Comparison of ENCODE assay signal across 10 cellular contexts in genomic region chr5:270340-270739, GRCh38. TPM values are rescaled to one million over a fixed set of nuclear protein-coding genes. Genes with fewer than 3 reads are reported as not detected.
DNase-seq lines count a peak whose midpoint lies in the region; ATAC-seq and TF ChIP-seq lines count a peak whose summit lies in the region.
"Had no signal": no experiment of that assay in that cellular context is flagged by ENCODE, and none has a peak within 500 bp of the region (broad histone marks: within the 10 kb centered on the region; RNA-seq: fewer than 3 reads in every experiment).

No MANE protein-coding gene starts in this region.

- H3K27me3 ChIP-seq in PC-9 (ENCODE audit: insufficient read depth, low read depth) (no peaks in the 10 kb centered on the region), esophagus muscularis mucosa (no peaks in the 10 kb centered on the region), sigmoid colon (no peaks in the 10 kb centered on the region)

- H3K9me2 ChIP-seq in PC-9 (ENCODE audit: insufficient read depth): no peaks in the 10 kb centered on the region

- H3K4me3 ChIP-seq in GM12865 (ENCODE audit: low read depth, low read length) (peak overlapping the region; percentile 65), PC-9 (peak overlapping the region; percentile 60; the same call in 1 of the 2 replicates), esophagus muscularis mucosa (peak overlapping the region in 3 of 4 donors; percentile 71 to 88 (median 86)), sigmoid colon (peak overlapping the region in 1 of 4 donors; percentile 100)

- TF ChIP-seq EP300 in esophagus muscularis mucosa (IDR thresholded peaks at IDR 0.05): no peak
- no peak for TF ChIP-seq EP300 in sigmoid colon (IDR thresholded peaks at IDR 0.05)

- no peak overlapping the region for H2AFZ ChIP-seq in PC-9

- WGBS in esophagus muscularis mucosa: 66% methylated on average over 17 of the region's 17 CpGs
- WGBS in sigmoid colon, 2 donors: 67 to 91% methylated on average over 17 of the region's 17 CpGs

- peaks cover 4% of the 10 kb centered on the region; the same call in 1 of the 2 replicates for H3F3A ChIP-seq in PC-9 (ENCODE audit: insufficient read depth, low read depth)

- H3K36me3 ChIP-seq in PC-9 (ENCODE audit: low read depth) (peaks cover 19% of the 10 kb centered on the region), esophagus muscularis mucosa (peaks cover 6 to 41% (median 26%) of the 10 kb centered on the region in 4 donors), sigmoid colon (peaks cover 0 to 27% (median 4%) of the 10 kb centered on the region in 4 donors)

- TF ChIP-seq POLR2A in esophagus muscularis mucosa (IDR thresholded peaks at IDR 0.05; ENCODE audit: low read depth): no peak
- no peak for TF ChIP-seq POLR2A in sigmoid colon (IDR thresholded peaks at IDR 0.05)

- TSS peak; percentile 90 for BruUV-seq in PC-9 (replicated peaks; lab: Mats Ljungman, UMichigan)

- POLR2A ChIA-PET in PC-9 (lab: Charles Lee; ENCODE audit: unreplicated experiment): interaction anchor here (0.6 to 1.2 kb wide), 2 partner anchors 12 to 31 kb away, joined by 7 to 23 read pairs; no protein-coding TSS in a partner anchor

- H4K20me1 ChIP-seq in PC-9 (ENCODE audit: insufficient read depth): peaks cover 21% of the 10 kb centered on the region

- no peak for TF ChIP-seq CTCF in GM12865 (IDR thresholded peaks at IDR 0.05; ENCODE audit: insufficient read depth, low read depth, low read length, missing control alignments)
- no peak for TF ChIP-seq CTCF in PC-9 (conservative IDR thresholded peaks at IDR 0.05)
- no peak for TF ChIP-seq CTCF in esophagus muscularis mucosa (IDR thresholded peaks at IDR 0.05)
- TF ChIP-seq CTCF in sigmoid colon (IDR thresholded peaks at IDR 0.05): no peak

- H3K27ac ChIP-seq in PC-9 (peak overlapping the region; percentile 64), esophagus muscularis mucosa (replicated peaks in 1 of 4) (peak overlapping the region; percentile 85 to 93 (median 88)), sigmoid colon (peak overlapping the region; percentile 81 to 95 (median 90))

- DNase-seq in GM12865 (ENCODE audit: low read depth): no peak
- DNase-seq in PC-9: no peak
- no peak for DNase-seq in esophagus muscularis mucosa (ENCODE audit: extremely low spot score)
- no peak for DNase-seq in sigmoid colon
- DNase-seq in NCI-H2107 treated with DMSO at 0.1 percent for 48 hours (lab: John Stamatoyannopoulos, UW; ENCODE audit: unreplicated experiment): no peak
- DNase-seq: HCEC 1CT; stimulated activated CD4-positive, alpha-beta T cell treated with anti-CD3 and anti-CD28 coated beads, Interleukin-2, amount 100 ng/mL, for 24 hours had no signal

- H3K9me3 ChIP-seq in PC-9 (ENCODE audit: insufficient read depth, low read depth): no peaks in the 10 kb centered on the region
- H3K9me3 ChIP-seq in esophagus muscularis mucosa: no peaks in the 10 kb centered on the region
- no peaks in the 10 kb centered on the region for H3K9me3 ChIP-seq in sigmoid colon

- CTCF ChIA-PET in PC-9 (lab: Charles Lee): interaction anchor here (1.2 to 1.5 kb wide), 2 partner anchors 47 to 176 kb away, joined by 3 to 25 read pairs; no protein-coding TSS in a partner anchor

- intact Hi-C loops in PC-9 (cut with micrococcal nuclease; ENCODE audit: unreplicated experiment): no loop called here
- intact Hi-C loops in esophagus muscularis mucosa (cut with DNase I): no loop called here
- intact Hi-C loops in sigmoid colon (cut with DNase I): loop anchor here (2.0 to 10.0 kb wide), 2 partner anchors 52 to 174 kb away; partner anchors contain the start of genes CCDC127, EXOC3 and SDHA

- H3K4me2 ChIP-seq in PC-9: peak overlapping the region; percentile 76

- ATAC-seq in HG02884 (IDR thresholded peaks at IDR 0.05; ENCODE audit: unreplicated experiment): no peak
- no peak for ATAC-seq in HG03432 (IDR thresholded peaks at IDR 0.05; ENCODE audit: unreplicated experiment)
- ATAC-seq in HG02981 (IDR thresholded peaks at IDR 0.05; ENCODE audit: unreplicated experiment): no peak

- peaks cover 34% of the 10 kb centered on the region for H3K79me2 ChIP-seq in PC-9 (ENCODE audit: low read depth)

- H3K4me1 ChIP-seq in PC-9 (replicated peaks; ENCODE audit: insufficient read depth) (peaks cover 19% of the 10 kb centered on the region), esophagus muscularis mucosa (peaks cover 18 to 38% (median 32%) of the 10 kb centered on the region in 4 donors), sigmoid colon (peaks cover 0 to 24% (median 11%) of the 10 kb centered on the region in 4 donors)

RNA-seq across cellular contexts. Expression of gene PDCD6, which starts 1.1 kb away (rescaled TPM):
- 314 and 334 TPM in 2 replicates for total RNA-seq in PC-9 (2021)
- total RNA-seq in esophagus muscularis mucosa: 10 to 100 TPM; 38.6 to 66.1 (median 56.9) TPM
- 10 to 100 TPM; 47.6 to 69.1 (median 53.5) TPM for total RNA-seq in sigmoid colon
- polyA plus RNA-seq in sigmoid colon: 100 to 1,000 TPM; 174 to 231 (median 182) TPM

RNA-seq across cellular contexts. Expression of gene AHRR, which starts 51.2 kb away (rescaled TPM):
- 7.2 and 13.6 TPM in 2 replicates for total RNA-seq in PC-9 (2021)
- 1 to 10 TPM in 2 of 4 donors, under 1 TPM in 2; 0.33 to 5.5 (median 0.86) TPM for total RNA-seq in esophagus muscularis mucosa
- 1 to 10 TPM in 1 of 4 donors, under 1 TPM in 2, not detected in 1; under 0.01 to 1.4 (median 0.68) TPM for total RNA-seq in sigmoid colon
- polyA plus RNA-seq in sigmoid colon: 1 to 10 TPM in 2 of 3 donors, under 1 TPM in 1; 0.85 to 1.8 (median 1.2) TPM

RNA-seq across cellular contexts. Expression of gene SDHA, which starts 52.2 kb away (rescaled TPM):
- 347 and 443 TPM in 2 replicates for total RNA-seq in PC-9 (2021)
- total RNA-seq in esophagus muscularis mucosa: 100 to 1,000 TPM in 3 of 4 donors, 10 to 100 TPM in 1; 86.0 to 150 (median 115) TPM
- 10 to 100 TPM; 72.7 to 87.0 (median 80.2) TPM for total RNA-seq in sigmoid colon
- polyA plus RNA-seq in sigmoid colon: 100 to 1,000 TPM; 184 to 290 (median 187) TPM

RNA-seq across cellular contexts. Expression of gene CCDC127, which starts 52.4 kb away (rescaled TPM):
- 24.1 and 31.1 TPM in 2 replicates for total RNA-seq in PC-9 (2021)
- 10 to 100 TPM in 2 of 4 donors, 1 to 10 TPM in 2; 5.8 to 11.9 (median 8.6) TPM for total RNA-seq in esophagus muscularis mucosa
- total RNA-seq in sigmoid colon: 1 to 10 TPM; 5.7 to 8.3 (median 7.1) TPM
- 1 to 10 TPM; 1.2 to 3.3 (median 1.2) TPM for polyA plus RNA-seq in sigmoid colon
